Comparison of ENCODE assay signal across 8 cellular contexts in genomic region chr19:48963371-48964204, GRCh38. TPM values are rescaled to one million over a fixed set of nuclear protein-coding genes. Genes with fewer than 3 reads are reported as not detected.
DNase-seq lines count a peak whose midpoint lies in the region; ATAC-seq lines count a peak whose summit lies in the region.

No MANE protein-coding gene starts in this region.

- H3K27me3 ChIP-seq in mucosa of stomach (ENCODE audit: control insufficient read depth, insufficient read depth, low read length) = no peaks in the 10 kb centered on the region

- H3K36me3 ChIP-seq in mucosa of stomach (ENCODE audit: control insufficient read depth, insufficient read depth, low read length) = peaks cover 4% of the 10 kb centered on the region

- H3K9me3 ChIP-seq in mucosa of stomach (ENCODE audit: control insufficient read depth, low read length) = no peaks in the 10 kb centered on the region

- DNase-seq in NCI-H82 (lab: John Stamatoyannopoulos, UW) (peak; percentile 37), NCI-H82 treated with DMSO at 0.1 percent for 48 hours (lab: John Stamatoyannopoulos, UW; ENCODE audit: unreplicated experiment) (no peak), NOMO-1 (lab: John Stamatoyannopoulos, UW; ENCODE audit: unreplicated experiment in 2 of 2) (peak; percentile 57 to 69)
- peak; percentile 55 for DNase-seq in activated T-cell treated with anti-CD3 and anti-CD28 coated beads, Interleukin-2, amount 50 U/mL, for 1 hour
- peak; percentile 69 to 74 for DNase-seq in stimulated activated CD8-positive, alpha-beta memory T cell treated with anti-CD3 and anti-CD28 coated beads, Interleukin-7, amount 100 ng/mL, for 48 hours (ENCODE audit: extremely low read depth in 1 of 2, low read depth in 1 of 2)

- H3K9ac ChIP-seq in mucosa of stomach (ENCODE audit: low read length) = peak overlapping the region; percentile 77

- ATAC-seq in esophagus mucosa (peak; percentile 12), HG02885 (IDR thresholded peaks at IDR 0.05; ENCODE audit: poor library complexity, unreplicated experiment) (no peak)

- H3K4me1 ChIP-seq in mucosa of stomach (ENCODE audit: control insufficient read depth, insufficient read depth, low read length) = peaks cover 57% of the 10 kb centered on the region

- H3K4me3 ChIP-seq in mucosa of stomach (ENCODE audit: low read length) = peak overlapping the region; percentile 3

RNA-seq across cellular contexts. Expression of gene FTL, which starts 1.5 kb away (rescaled TPM):
- total RNA-seq in esophagus mucosa = 417 TPM

RNA-seq across cellular contexts. Expression of gene BAX, which starts 8.9 kb away (rescaled TPM):
- total RNA-seq in esophagus mucosa = 58.9 TPM

RNA-seq across cellular contexts. Expression of gene GYS1, which starts 29.5 kb away (rescaled TPM):
- 50.8 TPM for total RNA-seq in esophagus mucosa

RNA-seq across cellular contexts. Expression of gene DHDH, which starts 30.1 kb away (rescaled TPM):
- total RNA-seq in esophagus mucosa = 1.2 TPM

RNA-seq across cellular contexts. Expression of gene RUVBL2, which starts 30.1 kb away (rescaled TPM):
- total RNA-seq in esophagus mucosa = 79.0 TPM
